18 cellular contexts compared by ENCODE assay signal in genomic region chr6:34349226-34349625, GRCh38.
"Had no signal": no experiment of that assay in that cellular context is flagged by ENCODE, and none has a peak within 500 bp of the region (broad histone marks: within the 10 kb centered on the region; RNA-seq: fewer than 3 reads in every experiment).

No MANE protein-coding gene starts in this region.

- ATAC-seq: activated CD4-positive, CD25-positive, alpha-beta regulatory T cell treated with anti-CD3 and anti-CD28 coated beads, Interleukin-2, amount 50 U/mL, for 24 hours; activated T-helper 17 cell treated with anti-CD3 and anti-CD28 coated beads, Interleukin-2, amount 50 U/mL, for 72 hours; foreskin keratinocyte had no signal

- H3K27me3 ChIP-seq: cardiac muscle cell, esophagus squamous epithelium, foreskin keratinocyte, ovary, stomach, testis had no signal

- H3K4me1 ChIP-seq: foreskin keratinocyte, testis had no signal

- H3K36me3 ChIP-seq: cardiac muscle cell, esophagus squamous epithelium, ovary, stomach had no signal

- H3K36me3 Mint-ChIP-seq: immature natural killer cell had no signal

- H3K27ac Mint-ChIP-seq: activated T-helper 17 cell treated with anti-CD3 and anti-CD28 coated beads, Interleukin-2, amount 50 U/mL, for 72 hours had no signal

- H3K4me3 ChIP-seq: cardiac muscle cell, esophagus squamous epithelium, ovary, stomach, testis had no signal

- H3K9me3 ChIP-seq: esophagus squamous epithelium, ovary, stomach, testis had no signal

- H3K27ac ChIP-seq: cardiac muscle cell, esophagus squamous epithelium, foreskin keratinocyte, ovary, stomach, testis had no signal

- DNase-seq: activated CD4-positive, alpha-beta T cell treated with anti-CD3 and anti-CD28 coated beads, Interleukin-2, amount 50 U/mL, for 1 hour; activated naive CD4-positive, alpha-beta T cell treated with Interleukin-2 at 50 U/mL for 16 hours; activated T-cell treated with anti-CD3 and anti-CD28 coated beads for 4 hours; effector CD4-positive, alpha-beta T cell; esophagus squamous epithelium; foreskin keratinocyte; immature natural killer cell; midbrain; ovary; stimulated activated CD4-positive, alpha-beta T cell treated with anti-CD3 and anti-CD28 coated beads, Interleukin-12 subunit alpha, Interleukin-12 subunit beta, amount 100 ng/mL, for 4 hours; stimulated activated CD4-positive, alpha-beta T cell treated with anti-CD3 and anti-CD28 coated beads, Interleukin-2, amount 100 ng/mL, for 24 hours; stomach; SW 1271; testis had no signal

- H3K4me3 Mint-ChIP-seq: activated T-helper 17 cell treated with anti-CD3 and anti-CD28 coated beads, Interleukin-2, amount 50 U/mL, for 72 hours; immature natural killer cell; neural crest cell had no signal

- H3K27me3 Mint-ChIP-seq: activated T-helper 17 cell treated with anti-CD3 and anti-CD28 coated beads, Interleukin-2, amount 50 U/mL, for 72 hours had no signal

- H3K9me3 Mint-ChIP-seq: activated T-helper 17 cell treated with anti-CD3 and anti-CD28 coated beads, Interleukin-2, amount 50 U/mL, for 72 hours; immature natural killer cell; neural crest cell had no signal
